Comparison of ENCODE assay signal across 15 cellular contexts in genomic region chr2:113980946-113981345, GRCh38.
DNase-seq lines count a peak whose midpoint lies in the region; ATAC-seq, FAIRE-seq and TF ChIP-seq lines count a peak whose summit lies in the region.
"Had no signal": no experiment of that assay in that cellular context is flagged by ENCODE, and none has a peak within 500 bp of the region (broad histone marks: within the 10 kb centered on the region; RNA-seq: fewer than 3 reads in every experiment).

No MANE protein-coding gene starts in this region.

- H3K36me3 ChIP-seq in breast epithelium: no peaks in the 10 kb centered on the region
- H3K36me3 ChIP-seq in adipocyte (ENCODE audit: control insufficient read depth, insufficient read depth, low read length, severe bottlenecking): peaks cover 5% of the 10 kb centered on the region
- no peaks in the 10 kb centered on the region for H3K36me3 ChIP-seq in heart left ventricle
- H3K36me3 ChIP-seq: transverse colon had no signal

- FAIRE-seq in urothelium cell line (lab: Jason Lieb, UNC): no peak
- FAIRE-seq: G401.6, GM19239 had no signal

- H3K36me3 Mint-ChIP-seq in MCF 10A (ENCODE audit: insufficient read depth, unreplicated experiment): peaks cover 6% of the 10 kb centered on the region

- TF ChIP-seq POLR2A in breast epithelium (IDR thresholded peaks at IDR 0.05) (no peak), heart left ventricle (IDR thresholded peaks at IDR 0.05) (no peak)

- no peak overlapping the region for H3K9ac ChIP-seq in adipocyte (ENCODE audit: low read length)

- H3K4me3 Mint-ChIP-seq in MCF 10A (ENCODE audit: unreplicated experiment): no peak overlapping the region

- no peak for TF ChIP-seq CTCF in MCF 10A (IDR thresholded peaks at IDR 0.05; ENCODE audit: unreplicated experiment)
- TF ChIP-seq CTCF in breast epithelium (IDR thresholded peaks at IDR 0.05): no peak
- TF ChIP-seq CTCF in heart left ventricle (IDR thresholded peaks at IDR 0.05): no peak

- CTCF ChIA-PET in MCF 10A (lab: Yijun Ruan, JAX): interaction anchor here (0.7 to 5.8 kb wide), 2 partner anchors 570 to 871 kb away, joined by 3 to 58 read pairs; no protein-coding TSS in a partner anchor

- WGBS in heart left ventricle, 4 donors: 59 to 75% (median 68%) methylated on average over 4 of the region's 4 CpGs

- ATAC-seq in heart left ventricle (peak; percentile 56 to 92 (median 81)), GM19467 (IDR thresholded peaks at IDR 0.05; ENCODE audit: unreplicated experiment) (no peak)
- ATAC-seq: psoas muscle had no signal

- H3K4me3 ChIP-seq in breast epithelium: no peak overlapping the region
- no peak overlapping the region for H3K4me3 ChIP-seq in adipocyte (ENCODE audit: low read length)
- H3K4me3 ChIP-seq in heart left ventricle: no peak overlapping the region
- H3K4me3 ChIP-seq: psoas muscle, transverse colon had no signal

- H3K27ac ChIP-seq in breast epithelium: no peak overlapping the region
- H3K27ac ChIP-seq in heart left ventricle: peak overlapping the region in 2 of 12 donors; percentile 22 to 61
- H3K27ac ChIP-seq: psoas muscle, transverse colon, VCaP had no signal

- POLR2A ChIA-PET in MCF 10A (lab: Yijun Ruan, JAX): no interaction called here

- no TSS peak for BruUV-seq in MCF 10A (replicated peaks; lab: Mats Ljungman, UMichigan)

- peaks cover 6% of the 10 kb centered on the region for H3K4me1 Mint-ChIP-seq in MCF 10A (ENCODE audit: insufficient read depth, unreplicated experiment)

- H3K9me3 Mint-ChIP-seq in MCF 10A (ENCODE audit: unreplicated experiment): no peaks in the 10 kb centered on the region

- intact Hi-C loops in MCF 10A (cut with micrococcal nuclease): no loop called here
- intact Hi-C loops in breast epithelium (cut with DNase I; ENCODE audit: low total_unique reads): no loop called here
- intact Hi-C loops in heart left ventricle (cut with DNase I): no loop called here

- no peak overlapping the region for H3K27ac Mint-ChIP-seq in MCF 10A (ENCODE audit: low read depth, unreplicated experiment)

- H3K27me3 ChIP-seq in breast epithelium: no peaks in the 10 kb centered on the region
- no peaks in the 10 kb centered on the region for H3K27me3 ChIP-seq in adipocyte (replicated peaks; ENCODE audit: control insufficient read depth, insufficient read depth, low read length)
- H3K27me3 ChIP-seq in heart left ventricle: no peaks in the 10 kb centered on the region
- H3K27me3 ChIP-seq: transverse colon had no signal

- H3K27me3 Mint-ChIP-seq in MCF 10A (ENCODE audit: insufficient read depth, unreplicated experiment): no peaks in the 10 kb centered on the region

- DNase-seq in MCF 10A (ENCODE audit: unreplicated experiment) (peak; percentile 38), breast epithelium (ENCODE audit: low spot score in 2 of 2) (no peak), adipocyte (ENCODE audit: low read depth) (peak; percentile 14), heart left ventricle (peak in 4 of 5 donors; percentile 43 to 65 (median 50)), urothelium cell line (ENCODE audit: low spot score) (peak; percentile 26), medulla oblongata (ENCODE audit: extremely low spot score) (no peak)
- no peak for DNase-seq in activated CD4-positive, alpha-beta T cell treated with anti-CD3 and anti-CD28 coated beads, Interleukin-2, amount 50 U/mL, for 48 hours
- DNase-seq: activated naive CD4-positive, alpha-beta T cell treated with Interleukin-2 at 50 U/mL for 16 hours; psoas muscle; stimulated activated CD4-positive, alpha-beta T cell treated with anti-CD3 and anti-CD28 coated beads, Interleukin-2, amount 100 ng/mL, for 24 hours; transverse colon had no signal

- peaks cover 0 to 7% of the 10 kb centered on the region in 2 donors for H3K9me3 ChIP-seq in breast epithelium
- no peaks in the 10 kb centered on the region for H3K9me3 ChIP-seq in adipocyte (ENCODE audit: control insufficient read depth, low read length)
- H3K9me3 ChIP-seq in heart left ventricle: peaks cover 0 to 8% (median 2%) of the 10 kb centered on the region in 12 donors
- H3K9me3 ChIP-seq: psoas muscle, transverse colon had no signal

- H3K4me1 ChIP-seq in breast epithelium (no peaks in the 10 kb centered on the region), adipocyte (ENCODE audit: control insufficient read depth, insufficient read depth, low read length) (peaks cover 25% of the 10 kb centered on the region), heart left ventricle (peaks cover 0 to 11% (median 0%) of the 10 kb centered on the region in 12 donors)
- H3K4me1 ChIP-seq: psoas muscle had no signal

Comparison
In these comparisons a context has a peak if more than half of its experiments do, and no peak if none do; other contexts are left out.
1. DNase-seq: peak in MCF 10A (single experiment), adipocyte (single experiment), heart left ventricle (4 of 5) and urothelium cell line (single experiment); none in breast epithelium (0 of 2), medulla oblongata (single experiment) and activated CD4-positive, alpha-beta T cell treated with anti-CD3 and anti-CD28 coated beads, Interleukin-2, amount 50 U/mL, for 48 hours (0 of 2).